In genomic region chr2:67388680-67389079, GRCh38 we compare ENCODE assay signal across 22 cellular contexts. TPM values are rescaled to one million over a fixed set of nuclear protein-coding genes. Genes with fewer than 3 reads are reported as not detected.
DNase-seq lines count a peak whose midpoint lies in the region; ATAC-seq and TF ChIP-seq lines count a peak whose summit lies in the region.
"Had no signal": no experiment of that assay in that cellular context is flagged by ENCODE, and none has a peak within 500 bp of the region (broad histone marks: within the 10 kb centered on the region; RNA-seq: fewer than 3 reads in every experiment).

No MANE protein-coding gene starts in this region.

- H3K79me2 ChIP-seq in ACC112 (ENCODE audit: control insufficient read depth, insufficient read depth, low read length, unreplicated experiment): no peaks in the 10 kb centered on the region
- H3K79me2 ChIP-seq in fibroblast of lung (ENCODE audit: control insufficient read depth, insufficient read depth, low read length): no peaks in the 10 kb centered on the region
- H3K79me2 ChIP-seq in osteoblast (ENCODE audit: insufficient read depth, low read length): no peaks in the 10 kb centered on the region

- peaks cover 34% of the 10 kb centered on the region for H3K4me1 ChIP-seq in ACC112 (ENCODE audit: control insufficient read depth, insufficient read depth, low read length, unreplicated experiment)
- H3K4me1 ChIP-seq in SJSA1 (replicated peaks): peaks cover 39% of the 10 kb centered on the region
- peaks cover 20% of the 10 kb centered on the region for H3K4me1 ChIP-seq in fibroblast of lung (ENCODE audit: control insufficient read depth, extremely low read depth, insufficient read depth, low read length)
- peaks cover 33% of the 10 kb centered on the region for H3K4me1 ChIP-seq in osteoblast (ENCODE audit: insufficient read depth, low read length)

- DNase-seq in SJSA1 (ENCODE audit: low read depth in 1 of 2, low spot score in 2 of 2): no peak
- no peak for DNase-seq in fibroblast of lung (ENCODE audit: low read depth in 2 of 2)
- DNase-seq in osteoblast (ENCODE audit: insufficient read length, low spot score, missing footprints): no peak
- DNase-seq in NCI-H187 (lab: John Stamatoyannopoulos, UW): no peak
- no peak for DNase-seq in activated gamma-delta T cell treated with Interleukin-2 at 50 U/mL for 16 hours
- no peak for DNase-seq in NCI-H748 treated with DMSO at 0.1 percent for 48 hours (lab: John Stamatoyannopoulos, UW)
- DNase-seq: activated CD4-positive, alpha-beta T cell treated with anti-CD3 and anti-CD28 coated beads, Interleukin-2, amount 50 U/mL, for 48 hours; activated naive CD4-positive, alpha-beta T cell treated with anti-CD3 and anti-CD28 coated beads, Interleukin-2, amount 50 U/mL, for 16 hours; activated T-cell treated with anti-CD3 and anti-CD28 coated beads, Interleukin-2, amount 50 U/mL, for 1 hour; body of pancreas; DMS 273 treated with DMSO at 0.1 percent for 48 hours; GDM1; NCI-H1694; nephron progenitor cell had no signal

- no peak overlapping the region for H3K9ac ChIP-seq in fibroblast of lung (ENCODE audit: insufficient read depth, low read length)

- no peaks in the 10 kb centered on the region for H3K27me3 ChIP-seq in ACC112 (ENCODE audit: insufficient read depth, low read length)
- no peaks in the 10 kb centered on the region for H3K27me3 ChIP-seq in SJSA1 (replicated peaks)
- no peaks in the 10 kb centered on the region for H3K27me3 ChIP-seq in fibroblast of lung (ENCODE audit: control insufficient read depth, insufficient read depth, low read length)
- no peaks in the 10 kb centered on the region for H3K27me3 ChIP-seq in osteoblast (ENCODE audit: insufficient read depth, low read length)
- H3K27me3 ChIP-seq: body of pancreas, tibial nerve had no signal

- H4K20me1 ChIP-seq in fibroblast of lung (ENCODE audit: control insufficient read depth, extremely low read depth, insufficient read depth, low read length): no peaks in the 10 kb centered on the region
- H4K20me1 ChIP-seq in osteoblast (ENCODE audit: insufficient read depth, low read length): no peaks in the 10 kb centered on the region

- H3K4me2 ChIP-seq in fibroblast of lung (ENCODE audit: extremely low read depth, insufficient read depth, low read length): no peak overlapping the region
- H3K4me2 ChIP-seq in osteoblast (ENCODE audit: insufficient read depth, low read length): no peak overlapping the region

- TF ChIP-seq CTCF in fibroblast of lung (conservative IDR thresholded peaks at IDR 0.05 in 1 of 2, IDR thresholded peaks at IDR 0.05 in 1 of 2; ENCODE audit: low read depth in 1 of 2, low read length in 2 of 2) (no peak), osteoblast (IDR thresholded peaks at IDR 0.05; ENCODE audit: extremely low read depth, low read depth, low read length) (no peak)

- H3K9me3 ChIP-seq in SJSA1 (replicated peaks) (no peaks in the 10 kb centered on the region), fibroblast of lung (ENCODE audit: control insufficient read depth, insufficient read depth, low read depth, low read length) (no peaks in the 10 kb centered on the region), osteoblast (ENCODE audit: low read depth, low read length) (no peaks in the 10 kb centered on the region)
- H3K9me3 ChIP-seq: body of pancreas, tibial nerve had no signal

- H3K36me3 ChIP-seq in ACC112 (ENCODE audit: insufficient read depth, low read length) (no peaks in the 10 kb centered on the region), SJSA1 (no peaks in the 10 kb centered on the region), fibroblast of lung (ENCODE audit: control insufficient read depth, insufficient read depth, low read length) (no peaks in the 10 kb centered on the region), osteoblast (ENCODE audit: insufficient read depth, low read length) (no peaks in the 10 kb centered on the region)
- H3K36me3 ChIP-seq: tibial nerve had no signal

- ATAC-seq in HG02938 (IDR thresholded peaks at IDR 0.05; ENCODE audit: unreplicated experiment): no peak
- ATAC-seq: body of pancreas; HepG2; Right ventricle myocardium inferior; stimulated activated effector memory CD8-positive, alpha-beta T cell treated with anti-CD3 and anti-CD28 coated beads, Interleukin-12 subunit alpha, Interleukin-12 subunit beta, amount 100 ng/mL, for 72 hours had no signal

- H2AFZ ChIP-seq in ACC112 (ENCODE audit: low read length, unreplicated experiment) (peak overlapping the region; percentile 92), fibroblast of lung (ENCODE audit: low read length) (peak overlapping the region; percentile 34), osteoblast (ENCODE audit: low read length) (peak overlapping the region; percentile 9)

- H3K4me3 ChIP-seq in ACC112 (ENCODE audit: low read depth, low read length): no peak overlapping the region
- no peak overlapping the region for H3K4me3 ChIP-seq in SJSA1
- H3K4me3 ChIP-seq in fibroblast of lung (replicated peaks in 1 of 4; ENCODE audit: control extremely low read depth in 1 of 4, insufficient read depth in 1 of 4, low read depth in 3 of 4, low read length in 4 of 4): no peak overlapping the region
- H3K4me3 ChIP-seq in osteoblast (ENCODE audit: insufficient read depth, low read length): no peak overlapping the region
- H3K4me3 ChIP-seq: body of pancreas, tibial nerve had no signal

- H3K27ac ChIP-seq in ACC112 (ENCODE audit: low read depth, low read length): peak overlapping the region; percentile 89
- peak overlapping the region; percentile 90 for H3K27ac ChIP-seq in SJSA1
- H3K27ac ChIP-seq in fibroblast of lung (ENCODE audit: insufficient read depth, low read length): peak overlapping the region; percentile 36
- H3K27ac ChIP-seq in osteoblast (ENCODE audit: low read depth, low read length): peak overlapping the region; percentile 42
- H3K27ac ChIP-seq: C4-2B, VCaP had no signal

RNA-seq across cellular contexts. Expression of gene ETAA1, which starts 8.5 kb away (rescaled TPM):
- total RNA-seq in SJSA1 (2014; rRNA removed; shearing (Covaris generic)): 25.8 and 30.8 TPM in 2 replicates
- total RNA-seq in fibroblast of lung: 19.2 and 19.3 TPM in 2 replicates
- polyA plus RNA-seq in fibroblast of lung: 14.0 and 14.1 TPM in 2 replicates
- 7.6 and 8.2 TPM in 2 replicates for polyA plus RNA-seq in fibroblast of lung (2012)
- polyA minus RNA-seq in fibroblast of lung (ENCODE audit: low replicate concordance): 0.19 and 0.39 TPM in 2 replicates
- 20.6 and 22.1 TPM in 2 replicates for total RNA-seq in osteoblast

Comparison
In these comparisons a context has a peak if more than half of its experiments do, and no peak if none do; other contexts are left out.
1. H2AFZ ChIP-seq: peak in every context shown above with its lines; median percentile 92 in ACC112; 34 in fibroblast of lung; 9 in osteoblast.
2. H3K27ac ChIP-seq: peak in every context shown above with its lines; median percentile 90 in SJSA1; 89 in ACC112; 42 in osteoblast; 36 in fibroblast of lung.